Comparison of ENCODE assay signal across 9 cellular contexts in genomic region chr5:16690243-16690839, GRCh38.
DNase-seq lines count a peak whose midpoint lies in the region; ATAC-seq and TF ChIP-seq lines count a peak whose summit lies in the region.
"Had no signal": no experiment of that assay in that cellular context is flagged by ENCODE, and none has a peak within 500 bp of the region (broad histone marks: within the 10 kb centered on the region; RNA-seq: fewer than 3 reads in every experiment).

No MANE protein-coding gene starts in this region.

- H3K79me2 ChIP-seq in SK-N-SH (ENCODE audit: insufficient read depth), result peaks cover 92% of the 10 kb centered on the region

- H3K27ac ChIP-seq in IMR-90 (ENCODE audit: insufficient read depth, low read length), result no peak overlapping the region
- H3K27ac ChIP-seq in SK-N-SH (ENCODE audit: low read depth in 2 of 2, low read length in 1 of 2), result no peak overlapping the region
- no peak overlapping the region for H3K27ac ChIP-seq in prostate gland
- H3K27ac ChIP-seq: BLaER1 treated with 17β-estradiol and CSF1 and Interleukin-3, amounts not matched to agents 10 nM and 100 nM had no signal

- peak; percentile 53 for TF ChIP-seq RAD21 in IMR-90 (IDR thresholded peaks at IDR 0.05; ENCODE audit: low read length)
- TF ChIP-seq RAD21 in SK-N-SH (IDR thresholded peaks at IDR 0.05; ENCODE audit: low read length), result peak; percentile 65

- H2BK5ac ChIP-seq in IMR-90 (ENCODE audit: low read depth, low read length, poor library complexity, severe bottlenecking), result no peak overlapping the region

- H3K9me2 ChIP-seq in SK-N-SH, result no peaks in the 10 kb centered on the region

- H3K4me2 ChIP-seq in IMR-90 (ENCODE audit: low read depth, low read length), result no peak overlapping the region
- no peak overlapping the region for H3K4me2 ChIP-seq in SK-N-SH
- H3K4me2 ChIP-seq: BLaER1 treated with 17β-estradiol and CSF1 and Interleukin-3, amounts not matched to agents 10 nM and 100 nM had no signal

- H4K20me1 ChIP-seq in IMR-90 (ENCODE audit: insufficient read depth, low read length), result peaks cover 40% of the 10 kb centered on the region
- peaks cover 49% of the 10 kb centered on the region; the same call in 1 of the 2 replicates for H4K20me1 ChIP-seq in SK-N-SH (ENCODE audit: insufficient read depth)
- H4K20me1 ChIP-seq: BLaER1 treated with 17β-estradiol and CSF1 and Interleukin-3, amounts not matched to agents 10 nM and 100 nM had no signal

- H3K4ac ChIP-seq in IMR-90 (ENCODE audit: low read depth, low read length), result no peak overlapping the region

- no peak overlapping the region for H3K18ac ChIP-seq in IMR-90 (ENCODE audit: low read depth, low read length)

- BruUV-seq in IMR-90 (replicated peaks; lab: Mats Ljungman, UMichigan), result no TSS peak

- H3K36me3 ChIP-seq in IMR-90 (ENCODE audit: control insufficient read depth, insufficient read depth, low read length), result peaks cover 62% of the 10 kb centered on the region
- peaks cover 6 to 69% of the 10 kb centered on the region in 2 experiments for H3K36me3 ChIP-seq in SK-N-SH (replicated peaks in 1 of 2; ENCODE audit: control insufficient read depth in 1 of 2, insufficient read depth in 2 of 2, low read length in 1 of 2)
- H3K36me3 ChIP-seq in prostate gland, result no peaks in the 10 kb centered on the region
- H3K36me3 ChIP-seq: BLaER1 treated with 17β-estradiol and CSF1 and Interleukin-3, amounts not matched to agents 10 nM and 100 nM had no signal

- TF ChIP-seq EP300 in SK-N-SH (IDR thresholded peaks at IDR 0.05; ENCODE audit: borderline replicate concordance in 1 of 2, low read depth in 1 of 2, low read length in 1 of 2), result no peak

- H3K9ac ChIP-seq in IMR-90 (ENCODE audit: low read depth, low read length) (no peak overlapping the region), SK-N-SH (no peak overlapping the region)
- H3K9ac ChIP-seq: BLaER1 treated with 17β-estradiol and CSF1 and Interleukin-3, amounts not matched to agents 10 nM and 100 nM had no signal

- TF ChIP-seq CTCF in IMR-90 (conservative IDR thresholded peaks at IDR 0.05; ENCODE audit: low read depth, low read length) (peak; percentile 59), SK-N-SH (IDR thresholded peaks at IDR 0.05) (peak; percentile 77), fibroblast of mammary gland (conservative IDR thresholded peaks at IDR 0.05; ENCODE audit: control insufficient read depth, insufficient read depth, low read depth, low read length) (peak; percentile 83), prostate gland (IDR thresholded peaks at IDR 0.05) (peak in 3 of 4 experiments; percentile 32 to 50 (median 44))

- H2AFZ ChIP-seq in IMR-90 (replicated peaks; ENCODE audit: low read length, poor library complexity) (peak overlapping the region; percentile 36), SK-N-SH (ENCODE audit: low read depth) (no peak overlapping the region)

- H3K4me3 ChIP-seq in IMR-90 (ENCODE audit: insufficient read depth, low read depth, low read length), result no peak overlapping the region
- H3K4me3 ChIP-seq in SK-N-SH (ENCODE audit: low read depth in 2 of 2, low read length in 1 of 2), result no peak overlapping the region; a peak in 1 of 4 replicates
- H3K4me3 ChIP-seq in fibroblast of mammary gland (ENCODE audit: control insufficient read depth, low read depth, low read length), result no peak overlapping the region
- H3K4me3 ChIP-seq in prostate gland, result no peak overlapping the region
- H3K4me3 ChIP-seq: BLaER1 treated with 17β-estradiol and CSF1 and Interleukin-3, amounts not matched to agents 10 nM and 100 nM had no signal

- no peak overlapping the region for H2BK120ac ChIP-seq in IMR-90 (ENCODE audit: low read depth, low read length)

- no peak overlapping the region for H2BK20ac ChIP-seq in IMR-90 (ENCODE audit: low read depth, low read length)

- H3K4me1 ChIP-seq in IMR-90 (ENCODE audit: control insufficient read depth, insufficient read depth, low read length) (no peaks in the 10 kb centered on the region), SK-N-SH (ENCODE audit: control insufficient read depth in 1 of 2, insufficient read depth in 2 of 2, low read depth in 1 of 2, low read length in 1 of 2) (peaks cover 0 to 11% of the 10 kb centered on the region in 2 experiments; a peak in 1 of 4 replicates), prostate gland (replicated peaks) (no peaks in the 10 kb centered on the region)
- H3K4me1 ChIP-seq: BLaER1 treated with 17β-estradiol and CSF1 and Interleukin-3, amounts not matched to agents 10 nM and 100 nM had no signal

- H3K9me3 ChIP-seq in IMR-90 (ENCODE audit: control insufficient read depth, insufficient read depth, low read length), result no peaks in the 10 kb centered on the region
- no peaks in the 10 kb centered on the region for H3K9me3 ChIP-seq in SK-N-SH
- H3K9me3 ChIP-seq in prostate gland, result no peaks in the 10 kb centered on the region
- H3K9me3 ChIP-seq: BLaER1 treated with 17β-estradiol and CSF1 and Interleukin-3, amounts not matched to agents 10 nM and 100 nM had no signal

- no peak overlapping the region for H3K14ac ChIP-seq in IMR-90 (replicated peaks; ENCODE audit: low read depth, low read length)

- no peak overlapping the region for H3K56ac ChIP-seq in IMR-90 (ENCODE audit: extremely low read depth, insufficient read depth, low read length)

- H2AK5ac ChIP-seq in IMR-90 (ENCODE audit: low read depth, low read length), result no peak overlapping the region

- H4K5ac ChIP-seq in IMR-90 (ENCODE audit: low read depth, low read length), result no peak overlapping the region

- H4K91ac ChIP-seq in IMR-90 (ENCODE audit: insufficient read depth, low read depth, low read length), result no peak overlapping the region

- H3K27me3 ChIP-seq in IMR-90 (ENCODE audit: control insufficient read depth, insufficient read depth, low read length) (no peaks in the 10 kb centered on the region), SK-N-SH (ENCODE audit: insufficient read depth) (no peaks in the 10 kb centered on the region), prostate gland (replicated peaks; ENCODE audit: insufficient read depth) (no peaks in the 10 kb centered on the region)
- H3K27me3 ChIP-seq: BLaER1 treated with 17β-estradiol and CSF1 and Interleukin-3, amounts not matched to agents 10 nM and 100 nM had no signal

- POLR2A ChIA-PET in IMR-90 (lab: Charles Lee; ENCODE audit: unreplicated experiment), result no interaction called here
- POLR2A ChIA-PET in SK-N-SH (lab: Yijun Ruan, JAX), result interaction anchor here (1.3 kb wide), 1 partner anchor 138 kb away, joined by 3 read pairs; no protein-coding TSS in a partner anchor

- H2AK9ac ChIP-seq in IMR-90 (replicated peaks; ENCODE audit: low read depth, low read length, poor library complexity), result no peak overlapping the region

- ATAC-seq in GM21529 (IDR thresholded peaks at IDR 0.05; ENCODE audit: unreplicated experiment) (peak; percentile 82), IMR-90 (ENCODE audit: low read depth) (peak; percentile 89)

- dilution Hi-C loops in IMR-90 (cut with HindIII; ENCODE audit: low sequenced_read_pairs, unreplicated experiment), result no loop called here

- peak; percentile 56 for DNase-seq in NCI-H146 (lab: John Stamatoyannopoulos, UW)
- no peak for DNase-seq in NCI-H146 treated with DMSO at 0.1 percent for 48 hours (lab: John Stamatoyannopoulos, UW; ENCODE audit: unreplicated experiment)
- peak; percentile 51 for DNase-seq in IMR-90
- peak; percentile 76 for DNase-seq in SK-N-SH
- DNase-seq in fibroblast of mammary gland (ENCODE audit: low read depth), result peak; percentile 54
- DNase-seq in prostate gland (ENCODE audit: low spot score), result peak; percentile 16
- DNase-seq in DMS114 treated with DMSO at 0.1 percent for 48 hours (lab: John Stamatoyannopoulos, UW; ENCODE audit: unreplicated experiment), result no peak

- CTCF ChIA-PET in IMR-90 (lab: Yijun Ruan, JAX) (interaction anchor here (0.6 to 0.9 kb wide), 2 partner anchors 16 to 22 kb away, joined by 4 to 6 read pairs; no protein-coding TSS in a partner anchor), SK-N-SH (lab: Yijun Ruan, JAX) (interaction anchor here (0.6 to 2.6 kb wide), 15 partner anchors 9 to 500 kb away, joined by 3 to 12 read pairs (median 4); no protein-coding TSS in a partner anchor)

- TF ChIP-seq POLR2A in IMR-90 (IDR thresholded peaks at IDR 0.05; ENCODE audit: low read depth, low read length) (no peak), prostate gland (IDR thresholded peaks at IDR 0.05) (no peak)

- H3F3A ChIP-seq in SK-N-SH (replicated peaks; ENCODE audit: insufficient read depth), result peaks cover 19% of the 10 kb centered on the region

- H3K23ac ChIP-seq in IMR-90 (ENCODE audit: low read depth, low read length), result no peak overlapping the region

- H4K8ac ChIP-seq in IMR-90 (ENCODE audit: low read depth in 2 of 2, low read length in 2 of 2), result no peak overlapping the region

- H3K9me1 ChIP-seq in IMR-90 (ENCODE audit: insufficient read depth, low read length), result peaks cover 3% of the 10 kb centered on the region; the same call in 1 of the 2 replicates

- peaks cover 33 to 58% of the 10 kb centered on the region in 2 experiments for H3K79me1 ChIP-seq in IMR-90 (ENCODE audit: low read depth in 1 of 2, low read length in 2 of 2)

- in situ Hi-C loops in IMR-90 (cut with MboI; ENCODE audit: low sequenced_read_pairs), result no loop called here

- 60% methylated on average over 1 of the region's 7 CpGs; no CpG with 5 or more reads in 1 of the 2 experiments for WGBS in IMR-90 (ENCODE audit: extremely low coverage in 2 of 2, insufficient read length in 1 of 2), 2 experiments
- WGBS in SK-N-SH (ENCODE audit: low lambda C conversion rate), result 77% methylated on average over 7 of the region's 7 CpGs
- 73% methylated on average over 7 of the region's 7 CpGs for WGBS in prostate gland

- intact Hi-C loops in IMR-90 (cut with micrococcal nuclease), result loop anchor here (2.0 kb wide), 1 partner anchor 500 kb away; no protein-coding TSS in a partner anchor
- intact Hi-C loops in prostate gland (cut with DNase I), result no loop called here

- H2BK15ac ChIP-seq in IMR-90 (ENCODE audit: low read depth, low read length), result no peak overlapping the region

TF ChIP-seq in IMR-90, 13 proteins besides CTCF, POLR2A, EP300 and RAD21:
- TF ChIP-seq SMC3 (IDR thresholded peaks at IDR 0.05; ENCODE audit: low read depth, low read length), result peak; percentile 29; the same call in 1 of the 2 replicates
- TF ChIP-seq RCOR1 (IDR thresholded peaks at IDR 0.05; ENCODE audit: insufficient replicate concordance, low read length), result no peak
TF ChIP-seq in IMR-90: peak in this region for 1.

TF ChIP-seq in SK-N-SH, 30 proteins besides CTCF, POLR2A, EP300 and RAD21:
- TF ChIP-seq JUND (IDR thresholded peaks at IDR 0.05) (no peak), SMC3 (IDR thresholded peaks at IDR 0.05; ENCODE audit: low read depth, low read length) (peak; percentile 48), GABPA (IDR thresholded peaks at IDR 0.05; ENCODE audit: low read depth) (no peak), FOSL2 (IDR thresholded peaks at IDR 0.05; ENCODE audit: borderline replicate concordance, low read depth) (no peak)

Comparison
In these comparisons a context has a peak if more than half of its experiments do, and no peak if none do; other contexts are left out.
1. DNase-seq: peak in NCI-H146 (single experiment), IMR-90 (single experiment), SK-N-SH (single experiment), fibroblast of mammary gland (single experiment) and prostate gland (single experiment); none in NCI-H146 treated with DMSO at 0.1 percent for 48 hours (single experiment) and DMS114 treated with DMSO at 0.1 percent for 48 hours (single experiment).
2. Peak in every context shown above with its lines, with median percentiles within 50 percentile points of each other: CTCF ChIP-seq.